10 cellular contexts compared by ENCODE assay signal in the genomic region with DNA sequence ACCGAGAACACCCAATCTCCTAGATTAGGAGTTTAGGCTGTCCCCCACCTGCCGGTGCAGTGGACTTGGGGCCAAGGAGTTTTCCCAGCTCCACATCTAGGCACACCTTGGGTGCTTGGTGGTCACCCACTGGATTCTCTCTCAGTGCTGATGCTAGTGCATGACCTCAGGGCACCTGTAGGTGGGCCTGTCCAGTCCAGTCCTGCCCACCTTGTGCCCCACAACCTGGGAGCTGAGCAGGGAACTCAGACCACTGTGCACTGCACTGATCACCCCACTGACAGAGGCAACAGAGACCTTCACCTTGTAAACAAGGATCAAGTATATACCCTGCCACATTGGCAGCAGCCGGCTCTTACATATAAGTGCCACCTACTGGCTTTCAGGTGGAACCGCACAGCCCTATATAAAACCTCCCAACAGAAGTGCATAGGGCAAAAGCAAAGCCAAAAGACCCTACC. TPM values are rescaled to one million over a fixed set of nuclear protein-coding genes. Genes with fewer than 3 reads are reported as not detected.
A peak's percentile ranks its signal among the peaks of the same experiment; 100 is the strongest.
DNase-seq lines count a peak whose midpoint lies in the region; ATAC-seq, FAIRE-seq and TF ChIP-seq lines count a peak whose summit lies in the region.
"Had no signal": no experiment of that assay in that cellular context is flagged by ENCODE, and none has a peak within 500 bp of the region (broad histone marks: within the 10 kb centered on the region; RNA-seq: fewer than 3 reads in every experiment).

No MANE protein-coding gene starts in this region.

- intact Hi-C loops in adrenal gland (cut with DNase I), result no loop called here

- H3K79me1 ChIP-seq in neuronal stem cell (ENCODE audit: low read depth, low read length), result no peaks in the 10 kb centered on the region

- H3K27me3 ChIP-seq in neuronal stem cell (ENCODE audit: control insufficient read depth in 3 of 3, insufficient read depth in 3 of 3, low read depth in 1 of 3, low read length in 3 of 3), result no peaks in the 10 kb centered on the region
- no peaks in the 10 kb centered on the region for H3K27me3 ChIP-seq in adrenal gland
- H3K27me3 ChIP-seq: BLaER1 had no signal

- peak; percentile 76 for ATAC-seq in HG03439 (IDR thresholded peaks at IDR 0.05; ENCODE audit: unreplicated experiment)

- H2AK5ac ChIP-seq in neuronal stem cell (ENCODE audit: low read depth, low read length), result peak overlapping the region; percentile 53

- TF ChIP-seq POLR2A in adrenal gland (IDR thresholded peaks at IDR 0.05), result no peak
- TF ChIP-seq POLR2A in GM12892 (IDR thresholded peaks at IDR 0.05; ENCODE audit: low read depth, low read length), result no peak

- H3K9me3 ChIP-seq in neuronal stem cell (replicated peaks in 1 of 2; ENCODE audit: control insufficient read depth in 2 of 2, insufficient read depth in 1 of 2, low read depth in 1 of 2, low read length in 2 of 2), result no peaks in the 10 kb centered on the region
- H3K9me3 ChIP-seq in adrenal gland (replicated peaks in 1 of 3), result peaks cover 0 to 3% (median 0%) of the 10 kb centered on the region in 3 donors
- H3K9me3 ChIP-seq: BLaER1 had no signal

- no peak for FAIRE-seq in GM12892 (lab: Jason Lieb, UNC)

- no peak overlapping the region for H2BK12ac ChIP-seq in neuronal stem cell (ENCODE audit: low read length)

- no peak overlapping the region for H3K23ac ChIP-seq in neuronal stem cell (ENCODE audit: low read depth, low read length, poor library complexity)

- DNase-seq in NCI-H82 (lab: John Stamatoyannopoulos, UW) (peak; percentile 76), NCI-H82 treated with DMSO at 0.1 percent for 48 hours (lab: John Stamatoyannopoulos, UW; ENCODE audit: unreplicated experiment) (no peak), neuronal stem cell (ENCODE audit: low spot score) (no peak), adrenal gland (no peak), GM12892 (ENCODE audit: insufficient read length) (no peak)
- no peak for DNase-seq in activated T-cell treated with anti-CD3 and anti-CD28 coated beads, Interleukin-2, amount 50 U/mL, for 48 hours

- WGBS in neuronal stem cell (ENCODE audit: extremely low coverage in 2 of 2, insufficient read length in 2 of 2, insufficient replicate concordance in 1 of 2), 2 donors, result no CpG with 5 or more reads among the region's 4 CpGs
- 65 to 74% (median 69%) methylated on average over 4 of the region's 4 CpGs for WGBS in adrenal gland, 4 donors

- H3K27ac ChIP-seq in VCaP (no peak overlapping the region), neuronal stem cell (replicated peaks; ENCODE audit: low read length) (no peak overlapping the region), adrenal gland (no peak overlapping the region)
- H3K27ac ChIP-seq: BLaER1 had no signal

- no peak overlapping the region for H3K14ac ChIP-seq in neuronal stem cell (ENCODE audit: low read length)

- no peak overlapping the region for H3K4me2 ChIP-seq in neuronal stem cell (ENCODE audit: insufficient read depth, low read length, poor library complexity, severe bottlenecking)
- H3K4me2 ChIP-seq: BLaER1 had no signal

- TF ChIP-seq CTCF in VCaP (conservative IDR thresholded peaks at IDR 0.05), result peak; percentile 74
- peak in 1 of 6 experiments; percentile 13 for TF ChIP-seq CTCF in adrenal gland (IDR thresholded peaks at IDR 0.05)

- no peak overlapping the region for H3K9ac ChIP-seq in neuronal stem cell (ENCODE audit: low read depth, low read length, poor library complexity)
- H3K9ac ChIP-seq: BLaER1 had no signal

- H3K4me3 ChIP-seq in neuronal stem cell (ENCODE audit: low read length in 2 of 2) (no peak overlapping the region), adrenal gland (no peak overlapping the region)
- H3K4me3 ChIP-seq: BLaER1 had no signal

- no peak overlapping the region for H2BK120ac ChIP-seq in neuronal stem cell (ENCODE audit: low read depth, low read length)

- H3K36me3 ChIP-seq in neuronal stem cell (replicated peaks in 1 of 2; ENCODE audit: control insufficient read depth in 2 of 2, insufficient read depth in 2 of 2, low read length in 2 of 2), result no peaks in the 10 kb centered on the region
- H3K36me3 ChIP-seq in adrenal gland (replicated peaks in 1 of 2), result no peaks in the 10 kb centered on the region
- H3K36me3 ChIP-seq: BLaER1 had no signal

- H4K8ac ChIP-seq in neuronal stem cell (ENCODE audit: low read depth, low read length), result no peak overlapping the region

- H3K18ac ChIP-seq in neuronal stem cell (ENCODE audit: low read length), result peak overlapping the region; percentile 19

- H2AFZ ChIP-seq in neuronal stem cell (ENCODE audit: low read length), result peak overlapping the region; percentile 49

- no peak overlapping the region for H2BK15ac ChIP-seq in neuronal stem cell (ENCODE audit: low read length)

- H4K91ac ChIP-seq in neuronal stem cell (ENCODE audit: low read depth, low read length, poor library complexity), result no peak overlapping the region

- H3K4me1 ChIP-seq in neuronal stem cell (ENCODE audit: control insufficient read depth in 2 of 2, insufficient read depth in 1 of 2, low read depth in 1 of 2, low read length in 2 of 2) (no peaks in the 10 kb centered on the region), adrenal gland (replicated peaks in 1 of 2) (no peaks in the 10 kb centered on the region)
- H3K4me1 ChIP-seq: BLaER1 had no signal

- H2BK5ac ChIP-seq in neuronal stem cell (ENCODE audit: low read length), result no peak overlapping the region

- no peak overlapping the region for H3K4ac ChIP-seq in neuronal stem cell (ENCODE audit: low read length)

RNA-seq across cellular contexts. Expression of a gene that starts 12.7 kb away (rescaled TPM):
- not detected for polyA plus RNA-seq in neuronal stem cell (2013, experiment 1 of 2)
- polyA plus RNA-seq in neuronal stem cell (2013, experiment 2 of 2), result not detected
- 1 to 10 TPM in 7 of 8 donors, under 1 TPM in 1; 0.42 to 7.4 (median 4.5) TPM for total RNA-seq in adrenal gland
- 1 to 10 TPM; 4.5 to 6.3 (median 6.2) TPM for polyA plus RNA-seq in adrenal gland
- polyA plus RNA-seq in GM12892 (2012; ENCODE audit: missing spikeins), result not detected
- total RNA-seq: T-helper 1 cell treated with Interleukin-12 subunit alpha and Interleukin-12 subunit beta and Interleukin-4 antibody, amounts not matched to agents 30 ng/mL and 1 ng/mL, for 36 hours had no signal
